Comparison of ENCODE assay signal across 11 cellular contexts in the genomic region with DNA sequence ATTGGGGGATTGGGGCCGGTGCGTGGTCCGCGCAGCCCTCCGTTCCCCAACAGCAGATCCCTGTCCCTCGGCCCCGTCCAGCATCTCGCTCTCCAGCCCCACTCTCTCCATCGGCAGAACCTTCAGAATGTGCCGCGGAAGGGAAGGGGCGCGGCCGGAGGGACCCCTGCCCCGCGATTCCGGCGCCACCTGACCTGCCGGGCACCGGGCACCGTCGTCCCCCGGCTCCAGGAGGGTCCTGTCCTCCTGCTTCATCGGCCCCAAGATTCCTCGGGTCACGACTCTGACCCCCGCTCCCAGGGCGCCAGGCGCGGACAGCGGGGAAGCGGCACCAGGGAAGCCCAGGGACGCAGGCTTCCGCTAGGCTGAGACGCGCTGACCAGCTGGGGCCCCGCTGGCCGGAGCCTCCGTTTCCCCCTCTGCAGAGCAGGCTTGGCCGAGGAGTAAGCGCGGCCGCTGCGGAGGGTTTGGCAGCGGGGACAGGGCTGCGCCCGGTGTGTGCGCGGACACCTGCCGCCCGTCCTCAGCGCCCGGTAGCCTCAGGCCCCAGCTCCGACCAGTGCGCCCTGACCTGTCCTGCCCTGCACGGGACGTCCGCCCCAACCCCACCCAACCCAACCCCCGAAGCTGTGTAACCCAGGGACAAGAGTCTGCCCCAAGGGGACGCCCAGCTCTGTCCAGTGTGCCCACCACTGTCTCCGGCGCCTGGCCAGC. TPM values are rescaled to one million over a fixed set of nuclear protein-coding genes. Genes with fewer than 3 reads are reported as not detected.
DNase-seq lines count a peak whose midpoint lies in the region; FAIRE-seq and TF ChIP-seq lines count a peak whose summit lies in the region.
"Had no signal": no experiment of that assay in that cellular context is flagged by ENCODE, and none has a peak within 500 bp of the region (broad histone marks: within the 10 kb centered on the region; RNA-seq: fewer than 3 reads in every experiment).

No MANE protein-coding gene starts in this region.

- intact Hi-C loops in OCI-LY7 (cut with micrococcal nuclease; ENCODE audit: unreplicated experiment) = no loop called here

- H3K9me3 ChIP-seq in NT2/D1 (ENCODE audit: insufficient read depth, low read length) (no peaks in the 10 kb centered on the region), neural progenitor cell (ENCODE audit: low read depth) (no peaks in the 10 kb centered on the region), OCI-LY7 (ENCODE audit: low read length) (no peaks in the 10 kb centered on the region)
- H3K9me3 ChIP-seq: adrenal gland had no signal

- no peaks in the 10 kb centered on the region for H3K9me2 ChIP-seq in OCI-LY7 (ENCODE audit: insufficient read depth, low read length)

- no peak for FAIRE-seq in H54 (lab: Jason Lieb, UNC)

- no TSS peak for BruUV-seq in OCI-LY7 (replicated peaks; lab: Mats Ljungman, UMichigan)

- H3K27ac Mint-ChIP-seq in neural progenitor cell = no peak overlapping the region
- H3K27ac Mint-ChIP-seq: activated CD8-positive, alpha-beta T cell treated with anti-CD3 and anti-CD28 coated beads, Interleukin-2, amount 10 ng/mL, durations not matched to agents 7 days and 5 days; IgD-negative memory B cell had no signal

- H3K4me3 ChIP-seq in NT2/D1 (ENCODE audit: insufficient read length, low read depth) (peak overlapping the region; percentile 33), fibroblast of villous mesenchyme (ENCODE audit: low read depth, low read length) (peak overlapping the region; percentile 48), neural progenitor cell (peak overlapping the region; percentile 47), OCI-LY7 (ENCODE audit: low read depth, low read length, poor library complexity, severe bottlenecking) (no peak overlapping the region)

- H3F3A ChIP-seq in neural progenitor cell (ENCODE audit: low read depth) = no peaks in the 10 kb centered on the region

- H3K79me2 ChIP-seq in neural progenitor cell (ENCODE audit: low read depth) (no peaks in the 10 kb centered on the region), OCI-LY7 (ENCODE audit: insufficient read depth, low read depth, low read length) (no peaks in the 10 kb centered on the region)

- H2AFZ ChIP-seq in neural progenitor cell (replicated peaks) (peak overlapping the region; percentile 93), OCI-LY7 (ENCODE audit: low read length) (no peak overlapping the region)

- H3K4me2 ChIP-seq in neural progenitor cell = peak overlapping the region; percentile 87
- H3K4me2 ChIP-seq in OCI-LY7 (ENCODE audit: low read length) = no peak overlapping the region

- H3K4me1 ChIP-seq in NT2/D1 (ENCODE audit: insufficient read depth, insufficient read length) (peaks cover 4% of the 10 kb centered on the region), neural progenitor cell (peaks cover 9% of the 10 kb centered on the region), OCI-LY7 (ENCODE audit: insufficient read depth, low read length, poor library complexity, severe bottlenecking) (no peaks in the 10 kb centered on the region)

- peak; percentile 31 for DNase-seq in AG08396 (ENCODE audit: low spot score)
- DNase-seq in NT2/D1 (ENCODE audit: low read depth, low spot score) = no peak
- DNase-seq in fibroblast of villous mesenchyme (ENCODE audit: low read depth) = no peak
- DNase-seq in neural progenitor cell (ENCODE audit: low spot score) = peak; percentile 38
- no peak for DNase-seq in OCI-M2 (lab: John Stamatoyannopoulos, UW; ENCODE audit: unreplicated experiment)
- no peak for DNase-seq in OCI-LY7 (ENCODE audit: low spot score)
- DNase-seq in H54 (ENCODE audit: insufficient read length, low spot score) = no peak
- DNase-seq in NCI-H1436 (lab: John Stamatoyannopoulos, UW) = no peak

- H3K4me1 Mint-ChIP-seq in neural progenitor cell = peaks cover 14% of the 10 kb centered on the region

- CTCF ChIA-PET in OCI-LY7 (lab: Charles Lee; ENCODE audit: unreplicated experiment) = no interaction called here

- H3K9ac ChIP-seq in NT2/D1 (ENCODE audit: insufficient read length, low read depth) (no peak overlapping the region), neural progenitor cell (no peak overlapping the region)

- no peaks in the 10 kb centered on the region for H3K36me3 ChIP-seq in NT2/D1 (ENCODE audit: insufficient read depth, insufficient read length, low read length)
- no peaks in the 10 kb centered on the region for H3K36me3 ChIP-seq in neural progenitor cell
- no peaks in the 10 kb centered on the region for H3K36me3 ChIP-seq in OCI-LY7 (ENCODE audit: insufficient read depth, low read length)
- H3K36me3 ChIP-seq: adrenal gland had no signal

- H3K27ac ChIP-seq in neural progenitor cell = no peak overlapping the region
- no peak overlapping the region for H3K27ac ChIP-seq in OCI-LY7 (ENCODE audit: low read depth, low read length, poor library complexity, severe bottlenecking)

- POLR2A ChIA-PET in OCI-LY7 (lab: Charles Lee) = no interaction called here

- H3K27me3 ChIP-seq in NT2/D1 (ENCODE audit: insufficient read depth, insufficient read length) = peaks cover 44% of the 10 kb centered on the region
- H3K27me3 ChIP-seq in neural progenitor cell = peaks cover 74% of the 10 kb centered on the region
- H3K27me3 ChIP-seq: adrenal gland had no signal

- TF ChIP-seq CTCF in fibroblast of villous mesenchyme (IDR thresholded peaks at IDR 0.05; ENCODE audit: insufficient read depth, low read depth, low read length) = no peak
- TF ChIP-seq CTCF in neural progenitor cell (IDR thresholded peaks at IDR 0.05) = no peak
- TF ChIP-seq CTCF in OCI-LY7 (conservative IDR thresholded peaks at IDR 0.05; ENCODE audit: low read length) = no peak

- TF ChIP-seq POLR2A in H54 (IDR thresholded peaks at IDR 0.05; ENCODE audit: low read depth, low read length) = no peak

- no peak overlapping the region for H3K4me3 Mint-ChIP-seq in neural progenitor cell
- H3K4me3 Mint-ChIP-seq: activated CD8-positive, alpha-beta T cell treated with anti-CD3 and anti-CD28 coated beads, Interleukin-2, amount 10 ng/mL, durations not matched to agents 7 days and 5 days had no signal

- peaks cover 2% of the 10 kb centered on the region for H3K9me3 Mint-ChIP-seq in neural progenitor cell
- H3K9me3 Mint-ChIP-seq: IgD-negative memory B cell had no signal

- no peaks in the 10 kb centered on the region for H3K36me3 Mint-ChIP-seq in neural progenitor cell
- H3K36me3 Mint-ChIP-seq: IgD-negative memory B cell had no signal

- no peaks in the 10 kb centered on the region for H4K20me1 ChIP-seq in neural progenitor cell (ENCODE audit: low read depth)
- no peaks in the 10 kb centered on the region for H4K20me1 ChIP-seq in OCI-LY7 (ENCODE audit: insufficient read depth, low read length)

- peaks cover 19% of the 10 kb centered on the region for H3K27me3 Mint-ChIP-seq in neural progenitor cell (ENCODE audit: insufficient read depth, low read depth)

RNA-seq across cellular contexts. Expression of gene BOK, which starts 16.8 kb away (rescaled TPM):
- total RNA-seq in fibroblast of villous mesenchyme (42.2 and 54.0 TPM in 2 replicates), neural progenitor cell (ENCODE audit: low replicate concordance) (2.0 and 5.5 TPM in 2 replicates), OCI-LY7 (2022) (not detected in 2 replicates)
- total RNA-seq in OCI-LY7 (2014; rRNA removed; shearing (Covaris generic)) = not detected in 2 replicates
- total RNA-seq: activated CD8-positive, alpha-beta T cell treated with anti-CD3 and anti-CD28 coated beads, Interleukin-2, amount 10 ng/mL, durations not matched to agents 7 days and 5 days had no signal

RNA-seq across cellular contexts. Expression of gene STK25, which starts 33.3 kb away (rescaled TPM):
- 210 and 245 TPM in 2 replicates for total RNA-seq in fibroblast of villous mesenchyme
- 164 and 378 TPM in 2 replicates for total RNA-seq in neural progenitor cell (ENCODE audit: low replicate concordance)
- total RNA-seq in OCI-LY7 (2014; rRNA removed; shearing (Covaris generic)) = 167 and 201 TPM in 2 replicates
- total RNA-seq in OCI-LY7 (2022) = 120 and 135 TPM in 2 replicates

Comparison
In these comparisons a context has a peak if more than half of its experiments do, and no peak if none do; other contexts are left out.
1. DNase-seq: peak in AG08396 (single experiment) and neural progenitor cell (single experiment); none in NT2/D1 (single experiment), fibroblast of villous mesenchyme (single experiment), OCI-M2 (single experiment), OCI-LY7 (single experiment), H54 (single experiment) and NCI-H1436 (single experiment).